18 cellular contexts compared by ENCODE assay signal in genomic region chr15:57582080-57582479, GRCh38.
DNase-seq lines count a peak whose midpoint lies in the region; FAIRE-seq and TF ChIP-seq lines count a peak whose summit lies in the region.
"Had no signal": no experiment of that assay in that cellular context is flagged by ENCODE, and none has a peak within 500 bp of the region (broad histone marks: within the 10 kb centered on the region; RNA-seq: fewer than 3 reads in every experiment).

No MANE protein-coding gene starts in this region.

- CTCF ChIA-PET in HEK293T (lab: Yijun Ruan, JAX) = no interaction called here

- peak; percentile 48 for FAIRE-seq in urothelium cell line (lab: Jason Lieb, UNC)
- FAIRE-seq: D721Med, GM12892, GM18507, HepG2 had no signal

- DNase-seq in ELR (ENCODE audit: low read depth) (peak; percentile 39), coronary artery (ENCODE audit: low spot score) (peak; percentile 3), islet precursor cell (peak; percentile 19), urothelium cell line (ENCODE audit: low spot score) (no peak), AML-193 (lab: John Stamatoyannopoulos, UW) (no peak), HuH-7 (ENCODE audit: low spot score) (no peak), HEK293T (ENCODE audit: extremely low spot score) (no peak)
- DNase-seq: ACHN; Caco-2; CD4-positive, alpha-beta T cell; GDM1; GOT3; H7 had no signal

- POLR2A ChIA-PET in HEK293T (lab: Yijun Ruan, JAX) = no interaction called here

- TF ChIP-seq CTCF in coronary artery (IDR thresholded peaks at IDR 0.05) = no peak

- no peak overlapping the region for H3K4me3 ChIP-seq in coronary artery

- H3K27ac ChIP-seq in coronary artery = no peak overlapping the region
- H3K27ac ChIP-seq: C4-2B had no signal

TF ChIP-seq in HEK293T, 16 proteins besides CTCF, POLR2A, EP300 and RAD21:
- TF ChIP-seq SP1 (IDR thresholded peaks at IDR 0.05) (no peak), NFRKB (IDR thresholded peaks at IDR 0.05) (no peak), ELF4 (IDR thresholded peaks at IDR 0.05) (no peak), ARNT (IDR thresholded peaks at IDR 0.05) (no peak), L3MBTL2 (conservative IDR thresholded peaks at IDR 0.05) (no peak), SUZ12 (IDR thresholded peaks at IDR 0.05) (no peak), LEF1 (IDR thresholded peaks at IDR 0.05; ENCODE audit: borderline replicate concordance) (no peak), PKNOX1 (IDR thresholded peaks at IDR 0.05) (no peak), BHLHE40 (IDR thresholded peaks at IDR 0.05; ENCODE audit: borderline replicate concordance) (no peak), HDGF (IDR thresholded peaks at IDR 0.05; ENCODE audit: borderline replicate concordance) (no peak), FOXA1 (IDR thresholded peaks at IDR 0.05) (no peak)
TF ChIP-seq in HEK293T: peak in this region for 0.

Comparison
In these comparisons a context has a peak if more than half of its experiments do, and no peak if none do; other contexts are left out.
1. DNase-seq: peak in ELR (single experiment), coronary artery (single experiment) and islet precursor cell (single experiment); none in urothelium cell line (single experiment), AML-193 (0 of 2), HuH-7 (single experiment) and HEK293T (single experiment).